1 cellular context compared by ENCODE assay signal in the genomic region with DNA sequence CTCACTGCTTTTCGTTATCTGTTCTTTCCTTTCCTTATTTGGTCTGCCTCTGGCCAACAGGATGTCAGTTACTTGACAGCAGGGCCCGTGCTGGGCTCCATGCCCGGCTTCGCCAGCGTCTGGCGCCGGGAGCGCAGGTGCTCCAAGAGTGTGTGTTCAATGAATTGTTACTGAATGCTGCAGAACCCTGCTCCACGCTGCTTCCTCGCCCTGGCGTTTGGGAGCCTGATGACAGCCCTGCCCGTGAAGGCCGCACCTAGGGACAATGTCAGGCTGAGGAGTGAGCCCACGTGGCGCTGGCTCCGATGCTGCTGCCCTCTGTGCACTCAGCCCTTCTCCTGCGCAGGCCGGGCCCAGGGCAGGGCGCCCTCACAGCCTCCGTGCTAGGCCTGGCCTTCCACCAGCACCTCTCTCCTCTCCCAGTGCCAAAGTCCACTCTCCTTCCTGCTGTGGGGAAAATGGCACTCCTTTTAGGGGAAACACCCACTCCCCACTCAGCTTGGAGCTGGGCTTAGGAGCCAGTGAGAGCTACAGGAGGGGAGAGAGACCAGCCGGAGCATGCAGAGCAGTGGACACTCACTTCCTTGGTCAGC.
TF ChIP-seq lines count a peak whose summit lies in the region.

No MANE protein-coding gene starts in this region.

TF ChIP-seq in HepG2, 621 proteins besides CTCF, POLR2A, EP300 and RAD21 (continued from another document and continues in another):
- TF ChIP-seq ZBTB2 (CRISPR knock-in tag; IDR thresholded peaks at IDR 0.05; ENCODE audit: low read depth), result no peak
- peak; percentile 23; the same call in 1 of the 2 replicates for TF ChIP-seq ZNF331 (CRISPR knock-in tag; IDR thresholded peaks at IDR 0.05)
- no peak for TF ChIP-seq ZBTB8A (CRISPR knock-in tag; IDR thresholded peaks at IDR 0.05; ENCODE audit: borderline replicate concordance, low read depth)
- no peak for TF ChIP-seq ADNP (CRISPR knock-in tag; IDR thresholded peaks at IDR 0.05)
- TF ChIP-seq U2AF2 (IDR thresholded peaks at IDR 0.05; ENCODE audit: low read depth, low read length), result no peak
- TF ChIP-seq, protein P1, sequence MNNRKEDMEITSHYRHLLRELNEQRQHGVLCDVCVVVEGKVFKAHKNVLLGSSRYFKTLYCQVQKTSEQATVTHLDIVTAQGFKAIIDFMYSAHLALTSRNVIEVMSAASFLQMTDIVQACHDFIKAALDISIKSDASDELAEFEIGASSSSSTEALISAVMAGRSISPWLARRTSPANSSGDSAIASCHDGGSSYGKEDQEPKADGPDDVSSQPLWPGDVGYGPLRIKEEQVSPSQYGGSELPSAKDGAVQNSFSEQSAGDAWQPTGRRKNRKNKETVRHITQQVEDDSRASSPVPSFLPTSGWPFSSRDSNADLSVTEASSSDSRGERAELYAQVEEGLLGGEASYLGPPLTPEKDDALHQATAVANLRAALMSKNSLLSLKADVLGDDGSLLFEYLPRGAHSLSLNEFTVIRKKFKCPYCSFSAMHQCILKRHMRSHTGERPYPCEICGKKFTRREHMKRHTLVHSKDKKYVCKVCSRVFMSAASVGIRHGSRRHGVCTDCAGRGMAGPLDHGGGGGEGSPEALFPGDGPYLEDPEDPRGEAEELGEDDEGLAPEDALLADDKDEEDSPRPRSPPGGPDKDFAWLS (CRISPR knock-in tag; IDR thresholded peaks at IDR 0.05; ENCODE audit: borderline replicate concordance), result no peak
- no peak for TF ChIP-seq GTF3A (CRISPR knock-in tag; conservative IDR thresholded peaks at IDR 0.05)
- no peak for TF ChIP-seq NFYC (CRISPR knock-in tag; IDR thresholded peaks at IDR 0.05)
- TF ChIP-seq FOSL1 (CRISPR knock-in tag; IDR thresholded peaks at IDR 0.05; ENCODE audit: borderline replicate concordance), result no peak
- no peak for TF ChIP-seq ARNTL (CRISPR knock-in tag; IDR thresholded peaks at IDR 0.05)
- no peak for TF ChIP-seq ZNF709 (CRISPR knock-in tag; IDR thresholded peaks at IDR 0.05)
- no peak for TF ChIP-seq PAX8 (CRISPR knock-in tag; IDR thresholded peaks at IDR 0.05; ENCODE audit: borderline replicate concordance)
- no peak for TF ChIP-seq ZNF296 (CRISPR knock-in tag; conservative IDR thresholded peaks at IDR 0.05)
- no peak for TF ChIP-seq MZF1 (CRISPR knock-in tag; IDR thresholded peaks at IDR 0.05; ENCODE audit: borderline replicate concordance)
- TF ChIP-seq EEA1 (CRISPR knock-in tag; IDR thresholded peaks at IDR 0.05; ENCODE audit: borderline replicate concordance), result no peak; the same call in 1 of the 2 replicates
- no peak for TF ChIP-seq RAD51 (IDR thresholded peaks at IDR 0.05; ENCODE audit: borderline replicate concordance)
- TF ChIP-seq TP53 (CRISPR knock-in tag; conservative IDR thresholded peaks at IDR 0.05), result no peak
- TF ChIP-seq ZFP90 (CRISPR knock-in tag; IDR thresholded peaks at IDR 0.05; ENCODE audit: borderline replicate concordance), result no peak
- TF ChIP-seq, protein P2, sequence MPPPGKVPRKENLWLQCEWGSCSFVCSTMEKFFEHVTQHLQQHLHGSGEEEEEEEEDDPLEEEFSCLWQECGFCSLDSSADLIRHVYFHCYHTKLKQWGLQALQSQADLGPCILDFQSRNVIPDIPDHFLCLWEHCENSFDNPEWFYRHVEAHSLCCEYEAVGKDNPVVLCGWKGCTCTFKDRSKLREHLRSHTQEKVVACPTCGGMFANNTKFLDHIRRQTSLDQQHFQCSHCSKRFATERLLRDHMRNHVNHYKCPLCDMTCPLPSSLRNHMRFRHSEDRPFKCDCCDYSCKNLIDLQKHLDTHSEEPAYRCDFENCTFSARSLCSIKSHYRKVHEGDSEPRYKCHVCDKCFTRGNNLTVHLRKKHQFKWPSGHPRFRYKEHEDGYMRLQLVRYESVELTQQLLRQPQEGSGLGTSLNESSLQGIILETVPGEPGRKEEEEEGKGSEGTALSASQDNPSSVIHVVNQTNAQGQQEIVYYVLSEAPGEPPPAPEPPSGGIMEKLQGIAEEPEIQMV (CRISPR knock-in tag; IDR thresholded peaks at IDR 0.05; ENCODE audit: low read depth), result no peak
- TF ChIP-seq ZNF337 (CRISPR knock-in tag; IDR thresholded peaks at IDR 0.05; ENCODE audit: borderline replicate concordance, low read depth), result no peak
- no peak for TF ChIP-seq PHB2 (IDR thresholded peaks at IDR 0.05; ENCODE audit: partially characterized antibody)
- TF ChIP-seq NFAT5 (CRISPR knock-in tag; IDR thresholded peaks at IDR 0.05), result no peak
- TF ChIP-seq HNRNPK (IDR thresholded peaks at IDR 0.05; ENCODE audit: low read depth, low read length, poor library complexity, severe bottlenecking), result no peak
- TF ChIP-seq NFIC (IDR thresholded peaks at IDR 0.05; ENCODE audit: low read length), result no peak
- TF ChIP-seq SIX4 (CRISPR knock-in tag; IDR thresholded peaks at IDR 0.05), result no peak
- TF ChIP-seq ZNF317 (CRISPR knock-in tag; IDR thresholded peaks at IDR 0.05), result no peak
- no peak for TF ChIP-seq CREBL2 (CRISPR knock-in tag; IDR thresholded peaks at IDR 0.05; ENCODE audit: borderline replicate concordance)
- no peak for TF ChIP-seq KDM1A (CRISPR knock-in tag; IDR thresholded peaks at IDR 0.05)
- TF ChIP-seq NFYB (CRISPR knock-in tag; IDR thresholded peaks at IDR 0.05), result no peak
- no peak for TF ChIP-seq GZF1 (CRISPR knock-in tag; IDR thresholded peaks at IDR 0.05)
- no peak for TF ChIP-seq ZNF253 (CRISPR knock-in tag; IDR thresholded peaks at IDR 0.05; ENCODE audit: borderline replicate concordance)
- no peak for TF ChIP-seq PCBP2 (optimal IDR thresholded peaks at IDR 0.05; ENCODE audit: low read depth, low read length, poor library complexity, severe bottlenecking)
- TF ChIP-seq, protein P3, sequence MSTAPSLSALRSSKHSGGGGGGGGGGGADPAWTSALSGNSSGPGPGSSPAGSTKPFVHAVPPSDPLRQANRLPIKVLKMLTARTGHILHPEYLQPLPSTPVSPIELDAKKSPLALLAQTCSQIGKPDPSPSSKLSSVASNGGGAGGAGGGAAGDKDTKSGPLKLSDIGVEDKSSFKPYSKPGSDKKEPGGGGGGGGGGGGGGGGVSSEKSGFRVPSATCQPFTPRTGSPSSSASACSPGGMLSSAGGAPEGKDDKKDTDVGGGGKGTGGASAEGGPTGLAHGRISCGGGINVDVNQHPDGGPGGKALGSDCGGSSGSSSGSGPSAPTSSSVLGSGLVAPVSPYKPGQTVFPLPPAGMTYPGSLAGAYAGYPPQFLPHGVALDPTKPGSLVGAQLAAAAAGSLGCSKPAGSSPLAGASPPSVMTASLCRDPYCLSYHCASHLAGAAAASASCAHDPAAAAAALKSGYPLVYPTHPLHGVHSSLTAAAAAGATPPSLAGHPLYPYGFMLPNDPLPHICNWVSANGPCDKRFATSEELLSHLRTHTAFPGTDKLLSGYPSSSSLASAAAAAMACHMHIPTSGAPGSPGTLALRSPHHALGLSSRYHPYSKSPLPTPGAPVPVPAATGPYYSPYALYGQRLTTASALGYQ (CRISPR knock-in tag; IDR thresholded peaks at IDR 0.05), result no peak
- peak; percentile 59; the same call in 1 of the 2 replicates for TF ChIP-seq HIVEP1 (CRISPR knock-in tag; IDR thresholded peaks at IDR 0.05)
- TF ChIP-seq ARNT2 (CRISPR knock-in tag; IDR thresholded peaks at IDR 0.05; ENCODE audit: low read depth), result no peak
- no peak for TF ChIP-seq ZNF136 (CRISPR knock-in tag; IDR thresholded peaks at IDR 0.05; ENCODE audit: low read depth)
- no peak for TF ChIP-seq FOXA1 (IDR thresholded peaks at IDR 0.05)
- no peak for TF ChIP-seq FOXA1 (CRISPR knock-in tag; IDR thresholded peaks at IDR 0.05)
- TF ChIP-seq SYNCRIP (IDR thresholded peaks at IDR 0.05; ENCODE audit: insufficient read depth, low read depth, low read length), result no peak
- TF ChIP-seq ZNF652 (CRISPR knock-in tag; IDR thresholded peaks at IDR 0.05; ENCODE audit: borderline replicate concordance, low read depth), result no peak
- no peak for TF ChIP-seq ZNF597 (CRISPR knock-in tag; IDR thresholded peaks at IDR 0.05)
- TF ChIP-seq PTBP1 (IDR thresholded peaks at IDR 0.05; ENCODE audit: low read depth, low read length, poor library complexity, severe bottlenecking), result no peak
- TF ChIP-seq SUZ12 (IDR thresholded peaks at IDR 0.05; ENCODE audit: low read depth, low read length), result no peak
- TF ChIP-seq JUNB (CRISPR knock-in tag; IDR thresholded peaks at IDR 0.05; ENCODE audit: borderline replicate concordance), result no peak
- no peak for TF ChIP-seq KLF6 (CRISPR knock-in tag; IDR thresholded peaks at IDR 0.05)
- peak; percentile 45; the same call in 1 of the 2 replicates for TF ChIP-seq ZNF770 (CRISPR knock-in tag; IDR thresholded peaks at IDR 0.05)
- TF ChIP-seq, protein P4, sequence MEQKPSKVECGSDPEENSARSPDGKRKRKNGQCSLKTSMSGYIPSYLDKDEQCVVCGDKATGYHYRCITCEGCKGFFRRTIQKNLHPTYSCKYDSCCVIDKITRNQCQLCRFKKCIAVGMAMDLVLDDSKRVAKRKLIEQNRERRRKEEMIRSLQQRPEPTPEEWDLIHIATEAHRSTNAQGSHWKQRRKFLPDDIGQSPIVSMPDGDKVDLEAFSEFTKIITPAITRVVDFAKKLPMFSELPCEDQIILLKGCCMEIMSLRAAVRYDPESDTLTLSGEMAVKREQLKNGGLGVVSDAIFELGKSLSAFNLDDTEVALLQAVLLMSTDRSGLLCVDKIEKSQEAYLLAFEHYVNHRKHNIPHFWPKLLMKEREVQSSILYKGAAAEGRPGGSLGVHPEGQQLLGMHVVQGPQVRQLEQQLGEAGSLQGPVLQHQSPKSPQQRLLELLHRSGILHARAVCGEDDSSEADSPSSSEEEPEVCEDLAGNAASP (CRISPR knock-in tag; IDR thresholded peaks at IDR 0.05; ENCODE audit: borderline replicate concordance), result no peak
- TF ChIP-seq SRSF4 (IDR thresholded peaks at IDR 0.05; ENCODE audit: low read depth, low read length, poor library complexity, severe bottlenecking), result no peak
- TF ChIP-seq ZZZ3 (CRISPR knock-in tag; IDR thresholded peaks at IDR 0.05; ENCODE audit: borderline replicate concordance), result 0 out of 2 replicates have a peak, but pooled peaks have one; percentile 16
- peak; percentile 31 for TF ChIP-seq HNRNPLL (IDR thresholded peaks at IDR 0.05; ENCODE audit: low read depth, low read length, poor library complexity, severe bottlenecking)
